ENCODE assay signal across 19 cellular contexts in genomic region chr5:137084016-137084415, GRCh38.
DNase-seq lines count a peak whose midpoint lies in the region; ATAC-seq and FAIRE-seq lines count a peak whose summit lies in the region.
"Had no signal": no experiment of that assay in that cellular context is flagged by ENCODE, and none has a peak within 500 bp of the region (broad histone marks: within the 10 kb centered on the region; RNA-seq: fewer than 3 reads in every experiment).

No MANE protein-coding gene starts in this region.

- no peak overlapping the region for H3K9ac ChIP-seq in mesenchymal stem cell (ENCODE audit: low read length)
- H3K9ac ChIP-seq: BLaER1 treated with 17β-estradiol and CSF1 and Interleukin-3, amounts not matched to agents 10 nM and 100 nM; GM23248 had no signal

- H3K27ac ChIP-seq in angular gyrus (ENCODE audit: low read depth, low read length), result peak overlapping the region; percentile 9
- peak overlapping the region; percentile 22 for H3K27ac ChIP-seq in temporal lobe (ENCODE audit: low read depth, low read length)
- H3K27ac ChIP-seq in mesenchymal stem cell (ENCODE audit: low read length, poor library complexity, severe bottlenecking), result no peak overlapping the region
- H3K27ac ChIP-seq: BLaER1 treated with 17β-estradiol and CSF1 and Interleukin-3, amounts not matched to agents 10 nM and 100 nM; GM23248 had no signal

- no peak overlapping the region for H3K23ac ChIP-seq in mesenchymal stem cell (ENCODE audit: low read length in 2 of 2)

- no peak overlapping the region for H3K4ac ChIP-seq in mesenchymal stem cell (ENCODE audit: low read depth in 1 of 2, low read length in 2 of 2)

- H4K8ac ChIP-seq in mesenchymal stem cell (ENCODE audit: low read length), result no peak overlapping the region

- peaks cover 0 to 18% of the 10 kb centered on the region in 2 experiments for H3K27me3 ChIP-seq in mesenchymal stem cell (ENCODE audit: control insufficient read depth in 1 of 2, insufficient read depth in 1 of 2, low read length in 2 of 2)
- H3K27me3 ChIP-seq: BLaER1 treated with 17β-estradiol and CSF1 and Interleukin-3, amounts not matched to agents 10 nM and 100 nM had no signal

- no peak overlapping the region for H4K91ac ChIP-seq in mesenchymal stem cell (ENCODE audit: low read length)

- H3K9me3 ChIP-seq in mesenchymal stem cell (ENCODE audit: control insufficient read depth, low read length), result no peaks in the 10 kb centered on the region
- H3K9me3 ChIP-seq: BLaER1 treated with 17β-estradiol and CSF1 and Interleukin-3, amounts not matched to agents 10 nM and 100 nM had no signal

- no peaks in the 10 kb centered on the region for H3K4me1 ChIP-seq in mesenchymal stem cell (ENCODE audit: control insufficient read depth, insufficient read depth, low read depth, low read length)
- H3K4me1 ChIP-seq: BLaER1 treated with 17β-estradiol and CSF1 and Interleukin-3, amounts not matched to agents 10 nM and 100 nM had no signal

- no peak overlapping the region for H3K4me3 ChIP-seq in mesenchymal stem cell (ENCODE audit: insufficient read depth in 1 of 2, low read depth in 1 of 2, low read length in 2 of 2)
- H3K4me3 ChIP-seq: BLaER1 treated with 17β-estradiol and CSF1 and Interleukin-3, amounts not matched to agents 10 nM and 100 nM; GM23248 had no signal

- no peak overlapping the region for H2AK5ac ChIP-seq in mesenchymal stem cell (ENCODE audit: low read length, severe bottlenecking)

- H3K18ac ChIP-seq in mesenchymal stem cell (ENCODE audit: low read depth in 1 of 2, low read length in 2 of 2), result no peak overlapping the region

- H3K4me2 ChIP-seq in mesenchymal stem cell (ENCODE audit: low read length, poor library complexity, severe bottlenecking), result no peak overlapping the region
- H3K4me2 ChIP-seq: BLaER1 treated with 17β-estradiol and CSF1 and Interleukin-3, amounts not matched to agents 10 nM and 100 nM had no signal

- ATAC-seq in HG02798 (IDR thresholded peaks at IDR 0.05; ENCODE audit: poor library complexity, unreplicated experiment), result no peak
- ATAC-seq: CD8-positive, alpha-beta T cell had no signal

- no peak overlapping the region for H2BK120ac ChIP-seq in mesenchymal stem cell (ENCODE audit: low read depth, low read length)

- H2BK5ac ChIP-seq in mesenchymal stem cell (ENCODE audit: low read depth, low read length, poor library complexity, severe bottlenecking), result no peak overlapping the region

- no peak for FAIRE-seq in frontal cortex (lab: Jason Lieb, UNC)
- FAIRE-seq: GM12891, H54, HTR-8/SVneo had no signal

- no peaks in the 10 kb centered on the region for H3K79me1 ChIP-seq in mesenchymal stem cell (replicated peaks; ENCODE audit: low read length, poor library complexity, severe bottlenecking)

- no peaks in the 10 kb centered on the region for H3K36me3 ChIP-seq in mesenchymal stem cell (ENCODE audit: control insufficient read depth in 1 of 2, insufficient read depth in 2 of 2, low read depth in 1 of 2, low read length in 2 of 2)
- H3K36me3 ChIP-seq: BLaER1 treated with 17β-estradiol and CSF1 and Interleukin-3, amounts not matched to agents 10 nM and 100 nM had no signal

- no peak overlapping the region for H2BK15ac ChIP-seq in mesenchymal stem cell (ENCODE audit: low read depth, poor library complexity, severe bottlenecking)

- peak; percentile 53 for DNase-seq in EH (ENCODE audit: low read depth)
- DNase-seq in islet precursor cell, result peak; percentile 33
- no peak for DNase-seq in mesenchymal stem cell
- DNase-seq in frontal cortex (ENCODE audit: low spot score in 2 of 2), result no peak
- DNase-seq: 8988T; Calu3; CD8-positive, alpha-beta T cell; DMS79 treated with DMSO at 0.1 percent for 48 hours; EL; GM23248; HCEC 1CT; IMR-90 had no signal

- H2AFZ ChIP-seq in mesenchymal stem cell (ENCODE audit: low read depth, low read length), result no peak overlapping the region
- H2AFZ ChIP-seq: GM23248 had no signal

- H2BK12ac ChIP-seq in mesenchymal stem cell (ENCODE audit: low read length in 2 of 2), result no peak overlapping the region

- H3K14ac ChIP-seq in mesenchymal stem cell (ENCODE audit: low read length in 2 of 2), result no peak overlapping the region

Comparison
In these comparisons a context has a peak if more than half of its experiments do, and no peak if none do; other contexts are left out.
1. DNase-seq: peak in EH (single experiment) and islet precursor cell (single experiment); none in mesenchymal stem cell (single experiment) and frontal cortex (0 of 2).